Comparison of ENCODE assay signal across 1 cellular context in genomic region chr17:1737531-1738291, GRCh38.
TF ChIP-seq lines count a peak whose summit lies in the region.

No MANE protein-coding gene starts in this region.

TF ChIP-seq in HepG2, 621 proteins besides CTCF, POLR2A, EP300 and RAD21 (continued from another document):
- peak; percentile 1; the same call in 1 of the 2 replicates for TF ChIP-seq ZNF687 (CRISPR knock-in tag; IDR thresholded peaks at IDR 0.05)
- TF ChIP-seq ZNF792 (CRISPR knock-in tag; IDR thresholded peaks at IDR 0.05) = no peak
